ENCODE assay signal across 35 cellular contexts in the genomic region with DNA sequence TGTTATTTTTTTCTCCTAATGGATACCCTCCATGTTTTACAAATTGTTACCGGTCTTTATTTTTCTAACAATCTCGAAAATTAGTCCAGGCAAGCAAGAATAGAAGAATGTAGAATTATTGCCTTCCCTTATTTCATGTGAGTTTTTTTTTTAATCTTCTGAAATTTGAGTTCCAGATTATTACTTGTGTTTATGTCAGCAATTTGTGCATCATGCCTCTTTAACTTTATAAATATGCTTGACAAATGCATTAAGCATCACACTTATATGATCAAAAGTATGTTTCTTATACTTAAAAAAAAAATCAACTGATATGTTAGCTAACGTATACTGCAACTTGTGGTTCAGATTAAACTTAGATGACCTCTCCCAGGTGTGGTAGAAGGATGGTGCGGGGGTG.
"Had no signal": no experiment of that assay in that cellular context is flagged by ENCODE, and none has a peak within 500 bp of the region (broad histone marks: within the 10 kb centered on the region; RNA-seq: fewer than 3 reads in every experiment).

No MANE protein-coding gene starts in this region.

- DNase-seq: Karpas-422, Kasumi-1, MG63, MM.1S, MV-4-11, NCI-H1048, NCI-H1092, NCI-H1092 treated with DMSO at 0.1 percent for 48 hours, NCI-H1105, NCI-H1105 treated with DMSO at 0.1 percent for 48 hours, NCI-H1417, NCI-H1417 treated with DMSO at 0.1 percent for 48 hours, NCI-H1436, NCI-H1436 treated with DMSO at 0.1 percent for 48 hours, NCI-H146, NCI-H1694, NCI-H187, NCI-H187 treated with DMSO at 0.1 percent for 48 hours, NCI-H1930, NCI-H2029, NCI-H2029 treated with DMSO at 0.1 percent for 48 hours, NCI-H2081, NCI-H2081 treated with DMSO at 0.1 percent for 48 hours, NCI-H2171, NCI-H2171 treated with DMSO at 0.1 percent for 48 hours, NCI-H2227 treated with DMSO at 0.1 percent for 48 hours, NCI-H226, NCI-H345, NCI-H446, NCI-H446 treated with DMSO at 0.1 percent for 48 hours, NCI-H510A, NCI-H510A treated with DMSO at 0.1 percent for 48 hours, NCI-H524, NCI-H524 treated with DMSO at 0.1 percent for 48 hours, NCI-H526 had no signal

- H3K27me3 ChIP-seq: MG63 had no signal

- H3K4me3 ChIP-seq: MG63 had no signal

- H3K36me3 ChIP-seq: MG63 had no signal

- H3K9me3 ChIP-seq: MG63 had no signal
